In the genomic region with DNA sequence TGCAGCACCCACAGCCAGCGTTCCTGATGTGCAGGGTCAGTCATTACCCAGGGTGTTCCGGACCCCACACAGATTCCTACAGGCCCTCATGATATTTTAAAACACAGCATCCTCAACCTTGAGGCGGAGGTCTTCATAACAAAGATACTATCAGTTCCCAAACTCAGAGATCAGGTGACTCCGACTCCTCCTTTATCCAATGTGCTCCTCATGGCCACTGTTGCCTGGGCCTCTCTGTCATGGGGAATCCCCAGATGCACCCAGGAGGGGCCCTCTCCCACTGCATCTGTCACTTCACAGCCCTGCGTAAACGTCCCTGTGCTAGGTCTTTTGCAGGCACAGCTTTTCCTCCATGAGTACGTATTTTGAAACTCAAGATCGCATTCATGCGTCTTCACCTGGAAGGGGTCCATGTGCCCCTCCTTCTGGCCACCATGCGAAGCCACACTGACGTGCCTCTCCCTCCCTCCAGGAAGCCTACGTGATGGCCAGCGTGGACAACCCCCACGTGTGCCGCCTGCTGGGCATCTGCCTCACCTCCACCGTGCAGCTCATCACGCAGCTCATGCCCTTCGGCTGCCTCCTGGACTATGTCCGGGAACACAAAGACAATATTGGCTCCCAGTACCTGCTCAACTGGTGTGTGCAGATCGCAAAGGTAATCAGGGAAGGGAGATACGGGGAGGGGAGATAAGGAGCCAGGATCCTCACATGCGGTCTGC, we compare ENCODE assay signal across 21 cellular contexts.
DNase-seq lines count a peak whose midpoint lies in the region; ATAC-seq and TF ChIP-seq lines count a peak whose summit lies in the region.
"Had no signal": no experiment of that assay in that cellular context is flagged by ENCODE, and none has a peak within 500 bp of the region (broad histone marks: within the 10 kb centered on the region; RNA-seq: fewer than 3 reads in every experiment).

No MANE protein-coding gene starts in this region.

- ATAC-seq in left colon = peak; percentile 92
- ATAC-seq: HCT116, WTC11 had no signal

- H3K4me3 Mint-ChIP-seq in Caco-2 (ENCODE audit: unreplicated experiment) (peak overlapping the region; percentile 68), progenitor cell of endocrine pancreas (ENCODE audit: low read depth) (no peak overlapping the region)
- H3K4me3 Mint-ChIP-seq: activated naive CD4-positive, alpha-beta T cell treated with anti-CD3 and anti-CD28 coated beads for 36 hours; WTC11 had no signal

- H3K4me1 Mint-ChIP-seq in Caco-2 (ENCODE audit: low read depth, unreplicated experiment) (peaks cover 51% of the 10 kb centered on the region), progenitor cell of endocrine pancreas (ENCODE audit: low read depth) (peaks cover 34% of the 10 kb centered on the region)

- H3K27me3 ChIP-seq in Caco-2 (replicated peaks; ENCODE audit: control insufficient read depth, insufficient read depth, low read length) = no peaks in the 10 kb centered on the region
- H3K27me3 ChIP-seq: brain microvascular endothelial cell, SJSA1 had no signal

- intact Hi-C loops in Caco-2 (cut with micrococcal nuclease; ENCODE audit: unreplicated experiment) (loop anchor here (1.0 to 2.0 kb wide), 8 partner anchors 8 to 406 kb away; no protein-coding TSS in a partner anchor), left colon (cut with DNase I, micrococcal nuclease) (no loop called here)

- H3K36me3 ChIP-seq in Caco-2 (ENCODE audit: control insufficient read depth, insufficient read depth, low read length) = peaks cover 6% of the 10 kb centered on the region; the same call in 1 of the 2 replicates

- peaks cover 79% of the 10 kb centered on the region for H3K4me1 ChIP-seq in Caco-2

- H3K4me3 ChIP-seq in Caco-2 (ENCODE audit: low read depth, low read length) = no peak overlapping the region
- H3K4me3 ChIP-seq: lung, SJSA1 had no signal

- POLR2A ChIA-PET in Caco-2 (lab: Charles Lee) = no interaction called here

- H3K27me3 Mint-ChIP-seq in Caco-2 (ENCODE audit: insufficient read depth, unreplicated experiment) (no peaks in the 10 kb centered on the region), progenitor cell of endocrine pancreas (no peaks in the 10 kb centered on the region)

- H3K9me3 Mint-ChIP-seq in Caco-2 (ENCODE audit: unreplicated experiment) (no peaks in the 10 kb centered on the region), progenitor cell of endocrine pancreas (ENCODE audit: low read depth) (no peaks in the 10 kb centered on the region)
- H3K9me3 Mint-ChIP-seq: activated naive CD4-positive, alpha-beta T cell treated with anti-CD3 and anti-CD28 coated beads for 36 hours; WTC11 had no signal

- CTCF ChIA-PET in Caco-2 (lab: Charles Lee) = interaction anchor here (0.8 to 2.4 kb wide), 8 partner anchors 36 to 393 kb away, joined by 3 to 34 read pairs (median 4); no protein-coding TSS in a partner anchor

- H3K27ac ChIP-seq in VCaP = peak overlapping the region; percentile 99
- H3K27ac ChIP-seq: brain microvascular endothelial cell, SJSA1 had no signal

- H3K9me3 ChIP-seq in Caco-2 = no peaks in the 10 kb centered on the region
- H3K9me3 ChIP-seq: SJSA1 had no signal

- no TSS peak for BruUV-seq in Caco-2 (replicated peaks; lab: Mats Ljungman, UMichigan)

- H3K27ac Mint-ChIP-seq in Caco-2 (ENCODE audit: unreplicated experiment) = peak overlapping the region; percentile 92
- peak overlapping the region; percentile 88 for H3K27ac Mint-ChIP-seq in progenitor cell of endocrine pancreas
- H3K27ac Mint-ChIP-seq: activated naive CD4-positive, alpha-beta T cell treated with anti-CD3 and anti-CD28 coated beads for 36 hours; WTC11 had no signal

- TF ChIP-seq CTCF in Caco-2 (IDR thresholded peaks at IDR 0.05; ENCODE audit: insufficient read depth in 1 of 2, low read depth in 1 of 2, low read length in 1 of 2, severe bottlenecking in 1 of 2, unreplicated experiment in 1 of 2) = peak; percentile 63 to 74
- peak; percentile 83 for TF ChIP-seq CTCF in VCaP (conservative IDR thresholded peaks at IDR 0.05)
- peak; percentile 40 for TF ChIP-seq CTCF in progenitor cell of endocrine pancreas (IDR thresholded peaks at IDR 0.05; ENCODE audit: unreplicated experiment)

- DNase-seq in Caco-2 (peak; percentile 93 to 96), left colon (peak; percentile 74), progenitor cell of endocrine pancreas (ENCODE audit: low spot score, unreplicated experiment) (no peak), GOT3 (lab: John Stamatoyannopoulos, UW) (no peak), A172 (ENCODE audit: low spot score) (no peak), GF-D8 (lab: John Stamatoyannopoulos, UW) (no peak)
- DNase-seq in effector CD8-positive, alpha-beta T cell (lab: John Stamatoyannopoulos, UW) = no peak
- DNase-seq: ACHN; activated CD4-positive, alpha-beta T cell treated with anti-CD3 and anti-CD28 coated beads, Interleukin-2, amount 50 U/mL, for 1 hour; activated naive CD4-positive, alpha-beta T cell treated with anti-CD3 and anti-CD28 coated beads for 36 hours; brain microvascular endothelial cell; Karpas-422; NCI-H1048; NCI-H187 treated with DMSO at 0.1 percent for 48 hours; NCI-H2227 treated with DMSO at 0.1 percent for 48 hours; stimulated activated naive CD8-positive, alpha-beta T cell treated with anti-CD3 and anti-CD28 coated beads, Interleukin-15, Interleukin-2, amounts not matched to agents 100 U/mL and 50 U/mL, for 24 hours had no signal

- H3K36me3 Mint-ChIP-seq in Caco-2 (ENCODE audit: insufficient read depth, unreplicated experiment) (peaks cover 36% of the 10 kb centered on the region), progenitor cell of endocrine pancreas (ENCODE audit: insufficient read depth) (peaks cover 26% of the 10 kb centered on the region)
- H3K36me3 Mint-ChIP-seq: WTC11 had no signal

Comparison
In these comparisons a context has a peak if more than half of its experiments do, and no peak if none do; other contexts are left out.
1. DNase-seq: peak in Caco-2 (2 of 2) and left colon (2 of 2); none in progenitor cell of endocrine pancreas (single experiment), GOT3 (single experiment), effector CD8-positive, alpha-beta T cell (single experiment), A172 (single experiment) and GF-D8 (single experiment).
2. Peak in every context shown above with its lines, with median percentiles within 50 percentile points of each other: CTCF ChIP-seq.